ENCODE assay signal across 26 cellular contexts in the genomic region with DNA sequence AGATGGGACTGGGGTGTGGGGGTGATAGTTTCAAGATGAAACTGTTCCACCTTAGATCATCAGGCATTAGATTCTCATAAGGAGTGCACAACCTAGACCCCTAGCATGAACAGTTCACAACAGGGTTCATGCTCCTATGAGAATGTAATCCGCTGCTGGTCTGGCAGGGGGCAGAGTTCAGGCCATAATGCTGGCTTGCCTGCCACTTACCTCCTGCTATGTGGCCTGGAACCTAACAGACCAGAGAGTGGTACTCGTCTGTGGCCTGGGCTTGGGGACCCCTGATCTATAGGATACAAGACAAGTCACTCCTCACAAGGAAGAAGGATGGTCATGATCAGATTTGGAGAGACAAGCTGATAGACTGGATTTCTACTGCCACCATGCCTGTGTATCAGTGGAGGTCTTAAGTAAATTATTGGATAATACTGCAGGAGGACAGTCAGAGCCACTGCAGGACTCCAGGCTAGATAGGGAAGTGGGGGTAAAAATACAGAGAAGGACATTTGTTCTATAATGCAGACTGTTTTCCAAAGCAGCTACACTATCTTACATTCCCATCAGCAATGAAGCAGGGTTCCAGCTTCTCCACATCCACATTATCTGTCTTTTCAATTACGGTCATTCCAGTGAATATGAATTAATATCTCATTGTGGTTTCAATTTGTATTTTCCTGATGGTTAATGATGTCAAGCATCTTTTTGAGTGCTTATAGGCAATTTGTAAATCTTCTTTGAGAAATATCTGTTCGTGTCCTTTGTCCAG. TPM values are rescaled to one million over a fixed set of nuclear protein-coding genes. Genes with fewer than 3 reads are reported as not detected.
DNase-seq lines count a peak whose midpoint lies in the region; ATAC-seq, FAIRE-seq and TF ChIP-seq lines count a peak whose summit lies in the region.
"Had no signal": no experiment of that assay in that cellular context is flagged by ENCODE, and none has a peak within 500 bp of the region (broad histone marks: within the 10 kb centered on the region; RNA-seq: fewer than 3 reads in every experiment).

No MANE protein-coding gene starts in this region.

- H2BK120ac ChIP-seq in H9 (ENCODE audit: low read depth, low read length, poor library complexity, severe bottlenecking), result no peak overlapping the region

- H3K27me3 ChIP-seq in H9 (ENCODE audit: insufficient read depth, low read length) (no peaks in the 10 kb centered on the region), SK-N-SH (ENCODE audit: insufficient read depth) (no peaks in the 10 kb centered on the region)
- H3K27me3 ChIP-seq: BLaER1 treated with 17β-estradiol and CSF1 and Interleukin-3, amounts not matched to agents 10 nM and 100 nM; MG63; SJCRH30 had no signal

- H3K4me3 ChIP-seq in SK-N-SH (ENCODE audit: low read depth in 2 of 2, low read length in 1 of 2) (no peak overlapping the region), epithelial cell of proximal tubule (ENCODE audit: low read depth, low read length) (no peak overlapping the region)
- H3K4me3 ChIP-seq: BLaER1 treated with 17β-estradiol and CSF1 and Interleukin-3, amounts not matched to agents 10 nM and 100 nM; K562; MG63; SJCRH30 had no signal

- no peak for TF ChIP-seq RAD21 in SK-N-SH (IDR thresholded peaks at IDR 0.05; ENCODE audit: low read length)

- TF ChIP-seq CTCF in H9 (conservative IDR thresholded peaks at IDR 0.05) (peak; percentile 17; the same call in 1 of the 3 replicates), SK-N-SH (IDR thresholded peaks at IDR 0.05) (no peak), epithelial cell of proximal tubule (conservative IDR thresholded peaks at IDR 0.05; ENCODE audit: low read depth, low read length) (peak; percentile 3), glutamatergic neuron (IDR thresholded peaks at IDR 0.05; ENCODE audit: partially characterized antibody, unreplicated experiment) (no peak)

- no peak overlapping the region for H3K14ac ChIP-seq in H9 (ENCODE audit: insufficient read depth, low read length)

- peaks cover 5% of the 10 kb centered on the region; the same call in 1 of the 2 replicates for H3K4me1 ChIP-seq in H9 (ENCODE audit: insufficient read depth, low read length)
- peaks cover 0 to 19% of the 10 kb centered on the region in 2 experiments; a peak in 2 of 4 replicates for H3K4me1 ChIP-seq in SK-N-SH (ENCODE audit: control insufficient read depth in 1 of 2, insufficient read depth in 2 of 2, low read depth in 1 of 2, low read length in 1 of 2)
- H3K4me1 ChIP-seq: BLaER1 treated with 17β-estradiol and CSF1 and Interleukin-3, amounts not matched to agents 10 nM and 100 nM; SJCRH30 had no signal

- no peak overlapping the region for H4K8ac ChIP-seq in H9 (replicated peaks; ENCODE audit: insufficient read length, low read depth, low read length)

- H2BK12ac ChIP-seq in H9 (ENCODE audit: insufficient read length, low read depth, low read length), result no peak overlapping the region

- H4K20me1 ChIP-seq in H9 (ENCODE audit: control insufficient read depth, insufficient read depth, insufficient read length) (no peaks in the 10 kb centered on the region), SK-N-SH (ENCODE audit: insufficient read depth) (no peaks in the 10 kb centered on the region)
- H4K20me1 ChIP-seq: BLaER1 treated with 17β-estradiol and CSF1 and Interleukin-3, amounts not matched to agents 10 nM and 100 nM had no signal

- peak in 1 of 2 experiments; percentile 67; a peak in 1 of 4 replicates for TF ChIP-seq EP300 in SK-N-SH (IDR thresholded peaks at IDR 0.05; ENCODE audit: borderline replicate concordance in 1 of 2, low read depth in 1 of 2, low read length in 1 of 2)

- H3K36me3 Mint-ChIP-seq in H9 (ENCODE audit: insufficient read depth in 1 of 3, low read depth in 3 of 3) (no peaks in the 10 kb centered on the region), glutamatergic neuron (ENCODE audit: unreplicated experiment) (no peaks in the 10 kb centered on the region)
- H3K36me3 Mint-ChIP-seq: CD4-positive, alpha-beta memory T cell had no signal

- no peak overlapping the region for H2BK20ac ChIP-seq in H9 (ENCODE audit: low read depth, low read length, poor library complexity, severe bottlenecking)

- H3F3A ChIP-seq in SK-N-SH (replicated peaks; ENCODE audit: insufficient read depth), result no peaks in the 10 kb centered on the region

- no peak overlapping the region for H3K56ac ChIP-seq in H9 (ENCODE audit: insufficient read length, low read depth, low read length)

- FAIRE-seq in urothelium cell line (lab: Jason Lieb, UNC), result peak; percentile 67
- FAIRE-seq: G401.6, GM19239, K562 had no signal

- no peak overlapping the region for H2BK5ac ChIP-seq in H9 (ENCODE audit: insufficient read length, low read length)

- POLR2A ChIA-PET in SK-N-SH (lab: Yijun Ruan, JAX), result no interaction called here

- H3K4me1 Mint-ChIP-seq in H9, result peaks cover 18 to 22% of the 10 kb centered on the region in 2 experiments
- no peaks in the 10 kb centered on the region for H3K4me1 Mint-ChIP-seq in glutamatergic neuron (ENCODE audit: low read depth, unreplicated experiment)
- H3K4me1 Mint-ChIP-seq: CD4-positive, alpha-beta memory T cell had no signal

- H3K27ac ChIP-seq in H9 (ENCODE audit: insufficient read length, low read depth, low read length), result no peak overlapping the region
- peak overlapping the region in 1 of 2 experiments; percentile 81; a peak in 2 of 4 replicates for H3K27ac ChIP-seq in SK-N-SH (ENCODE audit: low read depth in 2 of 2, low read length in 1 of 2)
- H3K27ac ChIP-seq: BLaER1 treated with 17β-estradiol and CSF1 and Interleukin-3, amounts not matched to agents 10 nM and 100 nM; SJCRH30 had no signal

- H3K4me2 ChIP-seq in H9 (ENCODE audit: insufficient read depth, insufficient read length, low read length) (no peak overlapping the region), SK-N-SH (no peak overlapping the region)
- H3K4me2 ChIP-seq: BLaER1 treated with 17β-estradiol and CSF1 and Interleukin-3, amounts not matched to agents 10 nM and 100 nM had no signal

- no peak overlapping the region for H4K91ac ChIP-seq in H9 (ENCODE audit: insufficient read length, low read depth, low read length)

- no peak overlapping the region for H3K4ac ChIP-seq in H9 (ENCODE audit: low read depth, low read length)

- no peak overlapping the region for H2BK15ac ChIP-seq in H9 (ENCODE audit: low read depth, low read length)

- no peaks in the 10 kb centered on the region for H3K9me3 ChIP-seq in H9 (ENCODE audit: control insufficient read depth, low read depth, low read length)
- H3K9me3 ChIP-seq in SK-N-SH, result no peaks in the 10 kb centered on the region
- H3K9me3 ChIP-seq: BLaER1 treated with 17β-estradiol and CSF1 and Interleukin-3, amounts not matched to agents 10 nM and 100 nM; Caco-2; MG63; SJCRH30 had no signal

- WGBS in H9 (ENCODE audit: extremely low coverage, insufficient read length, low lambda C conversion rate), result no CpG with 5 or more reads among the region's 4 CpGs
- 21% methylated on average over 4 of the region's 4 CpGs for WGBS in SK-N-SH (ENCODE audit: low lambda C conversion rate)

- no peak for ATAC-seq in HG03521 (IDR thresholded peaks at IDR 0.05; ENCODE audit: unreplicated experiment)
- ATAC-seq: K562, Panc1 had no signal

- no peaks in the 10 kb centered on the region for H3K27me3 Mint-ChIP-seq in H9 (ENCODE audit: low read depth)
- no peaks in the 10 kb centered on the region for H3K27me3 Mint-ChIP-seq in glutamatergic neuron (ENCODE audit: unreplicated experiment)

- H3K18ac ChIP-seq in H9 (ENCODE audit: insufficient read length, low read depth, low read length), result no peak overlapping the region

- H3K36me3 ChIP-seq in SK-N-SH (replicated peaks in 1 of 2; ENCODE audit: control insufficient read depth in 1 of 2, insufficient read depth in 2 of 2, low read length in 1 of 2), result no peaks in the 10 kb centered on the region
- H3K36me3 ChIP-seq: BLaER1 treated with 17β-estradiol and CSF1 and Interleukin-3, amounts not matched to agents 10 nM and 100 nM; MG63; SJCRH30 had no signal

- DNase-seq in H9 (no peak), SK-N-SH (no peak), epithelial cell of proximal tubule (ENCODE audit: low read depth) (no peak), urothelium cell line (ENCODE audit: low spot score) (no peak), glutamatergic neuron (no peak)
- no peak for DNase-seq in stimulated activated CD8-positive, alpha-beta memory T cell treated with anti-CD3 and anti-CD28 coated beads, Interleukin-4, amount 100 ng/mL, for 48 hours
- DNase-seq: Caco-2; CD4-positive, alpha-beta memory T cell; DMS 273 treated with DMSO at 0.1 percent for 48 hours; MG63; NCI-H1092; NCI-H1436; NCI-H187 treated with DMSO at 0.1 percent for 48 hours; NCI-H2107; NCI-H69; NK-92 treated with Interleukin-12 subunit alpha and Interleukin-12 subunit beta, amount 100 ng/mL, for 24 hours; SJCRH30 had no signal

- no peaks in the 10 kb centered on the region for H3K23me2 ChIP-seq in H9 (ENCODE audit: insufficient read length, low read depth, low read length, poor library complexity, severe bottlenecking)

- H3K9me2 ChIP-seq in SK-N-SH, result no peaks in the 10 kb centered on the region

- no peaks in the 10 kb centered on the region for H3K79me1 ChIP-seq in H9 (ENCODE audit: insufficient read depth, low read depth, low read length, poor library complexity, severe bottlenecking)

- no peak overlapping the region for H3T11ph ChIP-seq in H9 (ENCODE audit: low read length)

- no peaks in the 10 kb centered on the region; a peak in 1 of 5 replicates for H3K9me3 Mint-ChIP-seq in H9
- no peaks in the 10 kb centered on the region for H3K9me3 Mint-ChIP-seq in glutamatergic neuron (ENCODE audit: unreplicated experiment)

- H3K79me2 ChIP-seq in H9 (ENCODE audit: insufficient read depth, low read length) (no peaks in the 10 kb centered on the region), SK-N-SH (ENCODE audit: insufficient read depth) (no peaks in the 10 kb centered on the region)

- H2AFZ ChIP-seq in H9 (ENCODE audit: low read length) (no peak overlapping the region), SK-N-SH (ENCODE audit: low read depth) (no peak overlapping the region)

- H3K27ac Mint-ChIP-seq in H9, result no peak overlapping the region; a peak in 1 of 7 replicates
- no peak overlapping the region for H3K27ac Mint-ChIP-seq in glutamatergic neuron (ENCODE audit: unreplicated experiment)
- H3K27ac Mint-ChIP-seq: CD4-positive, alpha-beta memory T cell had no signal

- H2AK5ac ChIP-seq in H9 (ENCODE audit: insufficient read length, low read length), result no peak overlapping the region

- H4K5ac ChIP-seq in H9 (ENCODE audit: insufficient read length, low read depth, low read length), result no peak overlapping the region

- H3K9ac ChIP-seq in H9 (ENCODE audit: extremely low read depth, insufficient read length, low read length) (no peak overlapping the region), SK-N-SH (no peak overlapping the region)
- H3K9ac ChIP-seq: BLaER1 treated with 17β-estradiol and CSF1 and Interleukin-3, amounts not matched to agents 10 nM and 100 nM had no signal

- no peak overlapping the region for H3K23ac ChIP-seq in H9 (ENCODE audit: insufficient read length, low read depth, low read length)

- H3K4me3 Mint-ChIP-seq in H9, result no peak overlapping the region
- no peak overlapping the region for H3K4me3 Mint-ChIP-seq in glutamatergic neuron (ENCODE audit: unreplicated experiment)
- H3K4me3 Mint-ChIP-seq: CD4-positive, alpha-beta memory T cell had no signal

- CTCF ChIA-PET in SK-N-SH (lab: Yijun Ruan, JAX), result interaction anchor here (1.2 kb wide), 1 partner anchor 44 kb away, joined by 3 read pairs; no protein-coding TSS in a partner anchor

RNA-seq across cellular contexts. Expression of a gene that starts 28.8 kb away (rescaled TPM):
- total RNA-seq in H9 (2021) (0.26 TPM in 2 replicates), epithelial cell of proximal tubule (not detected in 2 replicates), glutamatergic neuron (ENCODE audit: unreplicated experiment) (not detected)
- polyA plus RNA-seq in SK-N-SH (2012; rRNA removed), result not detected in 2 replicates
- polyA plus RNA-seq in SK-N-SH (2012; cell fraction: cytosol; rRNA removed), result under 0.01 TPM in 1 of 2 replicates, not detected in the other
- polyA plus RNA-seq in SK-N-SH (2012; cell fraction: nucleus; rRNA removed), result under 0.01 TPM in 1 of 2 replicates, not detected in the other
- total RNA-seq: CD4-positive, alpha-beta memory T cell; H4; LHCN-M2; NCI-H460 had no signal
- polyA plus RNA-seq: CD4-positive, alpha-beta memory T cell; K562 had no signal

RNA-seq across cellular contexts. Expression of a gene that starts 51.1 kb away (rescaled TPM):
- total RNA-seq in H9 (2021) (not detected in 2 replicates), epithelial cell of proximal tubule (not detected in 2 replicates), glutamatergic neuron (ENCODE audit: unreplicated experiment) (not detected)
- not detected in 2 replicates for polyA plus RNA-seq in SK-N-SH (2012; rRNA removed)
- polyA plus RNA-seq in SK-N-SH (2012; cell fraction: cytosol; rRNA removed), result not detected in 2 replicates
- not detected in 2 replicates for polyA plus RNA-seq in SK-N-SH (2012; cell fraction: nucleus; rRNA removed)
- total RNA-seq: Caco-2, LHCN-M2, NCI-H460 had no signal

Comparison
In these comparisons a context has a peak if more than half of its experiments do, and no peak if none do; other contexts are left out.
1. CTCF ChIP-seq: peak in H9 (single experiment) and epithelial cell of proximal tubule (single experiment); none in SK-N-SH (single experiment) and glutamatergic neuron (single experiment).